Comparison of ENCODE assay signal across 8 cellular contexts in genomic region chr19:38658462-38659306, GRCh38. TPM values are rescaled to one million over a fixed set of nuclear protein-coding genes. Genes with fewer than 3 reads are reported as not detected.
DNase-seq lines count a peak whose midpoint lies in the region; ATAC-seq and TF ChIP-seq lines count a peak whose summit lies in the region.

No MANE protein-coding gene starts in this region.

- peak overlapping the region; percentile 89 to 95 for H3K27ac ChIP-seq in prostate gland

- peaks cover 84% of the 10 kb centered on the region for H3K4me1 Mint-ChIP-seq in activated naive CD4-positive, alpha-beta T cell treated with anti-CD3 and anti-CD28 coated beads, Interleukin-2, amount 10 ng/mL, durations not matched to agents 7 days and 5 days

- no peaks in the 10 kb centered on the region for H3K36me3 ChIP-seq in prostate gland

- no peaks in the 10 kb centered on the region for H3K9me3 ChIP-seq in prostate gland

- 24% methylated on average over 15 of the region's 15 CpGs for WGBS in prostate gland

- no peak for ATAC-seq in HG03025 (IDR thresholded peaks at IDR 0.05; ENCODE audit: low FRiP score, unreplicated experiment)

- peak overlapping the region; percentile 13 for H3K27ac Mint-ChIP-seq in activated naive CD4-positive, alpha-beta T cell treated with anti-CD3 and anti-CD28 coated beads, Interleukin-2, amount 10 ng/mL, durations not matched to agents 7 days and 5 days

- no peak overlapping the region for H3K4me3 Mint-ChIP-seq in activated naive CD4-positive, alpha-beta T cell treated with anti-CD3 and anti-CD28 coated beads, Interleukin-2, amount 10 ng/mL, durations not matched to agents 7 days and 5 days

- intact Hi-C loops in prostate gland (cut with DNase I) = no loop called here

- TF ChIP-seq POLR2A in prostate gland (IDR thresholded peaks at IDR 0.05) = no peak

- H3K4me3 ChIP-seq in foreskin fibroblast (ENCODE audit: low read depth in 1 of 2, low read length in 2 of 2) (peak overlapping the region; percentile 1 to 21), prostate gland (peak overlapping the region in 1 of 2 donors; percentile 6)

- no peaks in the 10 kb centered on the region for H3K27me3 ChIP-seq in prostate gland (replicated peaks; ENCODE audit: insufficient read depth)

- no peaks in the 10 kb centered on the region for H3K9me3 Mint-ChIP-seq in activated naive CD4-positive, alpha-beta T cell treated with anti-CD3 and anti-CD28 coated beads, Interleukin-2, amount 10 ng/mL, durations not matched to agents 7 days and 5 days

- TF ChIP-seq CTCF in foreskin fibroblast (IDR thresholded peaks at IDR 0.05; ENCODE audit: low read depth, low read length) = no peak
- TF ChIP-seq CTCF in prostate gland (IDR thresholded peaks at IDR 0.05) = no peak

- CTCF ChIA-PET in activated naive CD4-positive, alpha-beta T cell treated with anti-CD3 and anti-CD28 coated beads, Interleukin-2, amount 10 ng/mL, durations not matched to agents 7 days and 5 days (lab: Charles Lee) = interaction anchor here (0.9 kb wide), 1 partner anchor 28 kb away, joined by 3 read pairs; no protein-coding TSS in a partner anchor

- H3K27me3 Mint-ChIP-seq in activated naive CD4-positive, alpha-beta T cell treated with anti-CD3 and anti-CD28 coated beads, Interleukin-2, amount 10 ng/mL, durations not matched to agents 7 days and 5 days = no peaks in the 10 kb centered on the region

- peaks cover 27% of the 10 kb centered on the region for H3K4me1 ChIP-seq in prostate gland (replicated peaks)

- DNase-seq in activated naive CD4-positive, alpha-beta T cell treated with anti-CD3 and anti-CD28 coated beads, Interleukin-2, amount 10 ng/mL, durations not matched to agents 7 days and 5 days = no peak
- no peak for DNase-seq in activated naive CD4-positive, alpha-beta T cell (lab: John Stamatoyannopoulos, UW)
- DNase-seq in SW 1271 (lab: John Stamatoyannopoulos, UW) (peak; percentile 67 to 85), foreskin fibroblast (peak; percentile 98 to 99), prostate gland (ENCODE audit: low spot score) (peak; percentile 91), NCI-H82 treated with DMSO at 0.1 percent for 48 hours (lab: John Stamatoyannopoulos, UW; ENCODE audit: unreplicated experiment) (no peak)
- no peak for DNase-seq in stimulated activated CD4-positive, alpha-beta T cell treated with anti-CD3 and anti-CD28 coated beads, Interleukin-12 subunit alpha, Interleukin-12 subunit beta, amount 100 ng/mL, for 4 hours

- H3K36me3 Mint-ChIP-seq in activated naive CD4-positive, alpha-beta T cell treated with anti-CD3 and anti-CD28 coated beads, Interleukin-2, amount 10 ng/mL, durations not matched to agents 7 days and 5 days = peaks cover 38% of the 10 kb centered on the region

RNA-seq across cellular contexts. Expression of gene ACTN4, which starts 11.2 kb away (rescaled TPM):
- 100 to 1,000 TPM; 312 to 330 TPM for total RNA-seq in prostate gland

RNA-seq across cellular contexts. Expression of gene EIF3K, which starts 39.7 kb away (rescaled TPM):
- total RNA-seq in prostate gland = 100 to 1,000 TPM; 368 to 618 TPM

RNA-seq across cellular contexts. Expression of gene MAP4K1, which starts 40.9 kb away (rescaled TPM):
- 10 to 100 TPM in 1 of 2 donors, 1 to 10 TPM in 1; 1.6 to 14.1 TPM for total RNA-seq in prostate gland

Comparison
In these comparisons a context has a peak if more than half of its experiments do, and no peak if none do; other contexts are left out.
1. DNase-seq: peak in SW 1271 (2 of 2), foreskin fibroblast (2 of 2) and prostate gland (single experiment); none in activated naive CD4-positive, alpha-beta T cell treated with anti-CD3 and anti-CD28 coated beads, Interleukin-2, amount 10 ng/mL, durations not matched to agents 7 days and 5 days (single experiment), activated naive CD4-positive, alpha-beta T cell (0 of 4), stimulated activated CD4-positive, alpha-beta T cell treated with anti-CD3 and anti-CD28 coated beads, Interleukin-12 subunit alpha, Interleukin-12 subunit beta, amount 100 ng/mL, for 4 hours (single experiment) and NCI-H82 treated with DMSO at 0.1 percent for 48 hours (single experiment).